ENCODE assay signal across 1 cellular context in the genomic region with DNA sequence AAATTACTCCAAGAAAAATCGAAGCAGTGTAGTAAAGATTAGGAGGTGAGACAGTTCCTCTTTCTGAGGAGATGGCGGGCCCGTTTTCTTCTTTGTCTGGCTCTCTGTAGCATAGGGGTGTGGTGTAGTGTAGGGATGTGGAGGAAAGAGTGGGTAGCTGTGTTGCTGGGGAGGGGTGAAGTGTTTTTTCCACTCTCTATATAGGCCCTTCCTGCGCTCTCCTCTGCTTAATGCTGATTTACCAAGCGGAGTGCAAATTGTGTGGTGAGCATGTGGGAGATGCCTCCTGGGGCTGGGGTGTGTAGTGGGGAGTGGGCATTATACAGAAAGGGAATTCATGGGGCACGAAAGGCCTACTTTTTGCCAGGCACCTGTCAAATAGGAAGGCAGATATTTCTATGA.
TF ChIP-seq lines count a peak whose summit lies in the region.

No MANE protein-coding gene starts in this region.

TF ChIP-seq in SK-N-SH, 30 proteins besides CTCF, POLR2A, EP300 and RAD21 (continued from another document):
- TF ChIP-seq, protein P1, sequence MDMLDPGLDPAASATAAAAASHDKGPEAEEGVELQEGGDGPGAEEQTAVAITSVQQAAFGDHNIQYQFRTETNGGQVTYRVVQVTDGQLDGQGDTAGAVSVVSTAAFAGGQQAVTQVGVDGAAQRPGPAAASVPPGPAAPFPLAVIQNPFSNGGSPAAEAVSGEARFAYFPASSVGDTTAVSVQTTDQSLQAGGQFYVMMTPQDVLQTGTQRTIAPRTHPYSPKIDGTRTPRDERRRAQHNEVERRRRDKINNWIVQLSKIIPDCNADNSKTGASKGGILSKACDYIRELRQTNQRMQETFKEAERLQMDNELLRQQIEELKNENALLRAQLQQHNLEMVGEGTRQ (IDR thresholded peaks at IDR 0.05; ENCODE audit: borderline replicate concordance, low read depth, low read length): no peak
- TF ChIP-seq, protein P2, sequence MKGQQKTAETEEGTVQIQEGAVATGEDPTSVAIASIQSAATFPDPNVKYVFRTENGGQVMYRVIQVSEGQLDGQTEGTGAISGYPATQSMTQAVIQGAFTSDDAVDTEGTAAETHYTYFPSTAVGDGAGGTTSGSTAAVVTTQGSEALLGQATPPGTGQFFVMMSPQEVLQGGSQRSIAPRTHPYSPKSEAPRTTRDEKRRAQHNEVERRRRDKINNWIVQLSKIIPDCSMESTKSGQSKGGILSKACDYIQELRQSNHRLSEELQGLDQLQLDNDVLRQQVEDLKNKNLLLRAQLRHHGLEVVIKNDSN (IDR thresholded peaks at IDR 0.05; ENCODE audit: borderline replicate concordance, low read depth): no peak
